ENCODE assay signal across 7 cellular contexts in the genomic region with DNA sequence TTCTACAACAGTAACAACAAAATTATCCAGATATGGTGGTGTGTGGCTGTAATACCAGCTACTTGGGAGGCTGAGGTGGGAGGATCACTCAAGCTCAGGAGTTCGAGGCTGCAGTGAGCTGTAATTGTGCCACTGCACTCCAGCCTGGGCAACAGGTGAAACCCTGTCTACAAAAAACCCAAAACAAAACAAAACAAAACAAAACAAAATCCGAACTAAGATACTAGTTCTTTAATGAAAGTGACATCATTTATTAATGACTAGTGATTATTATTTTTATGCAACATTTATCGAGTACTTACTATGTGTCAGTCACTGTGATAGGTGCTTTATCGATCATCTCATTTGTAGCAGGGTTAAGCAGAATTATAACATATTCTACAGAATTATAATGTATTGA.
"Had no signal": no experiment of that assay in that cellular context is flagged by ENCODE, and none has a peak within 500 bp of the region (broad histone marks: within the 10 kb centered on the region; RNA-seq: fewer than 3 reads in every experiment).

No MANE protein-coding gene starts in this region.

- DNase-seq: IMR-90, KBM-7, KG1 had no signal

- H3K4me3 ChIP-seq: K562 had no signal

- H3K4me2 ChIP-seq: KMS-11 had no signal

- FAIRE-seq: HTR-8/SVneo, K562 had no signal

- ATAC-seq: K562 had no signal

- H3K9ac ChIP-seq: KMS-11 had no signal

- H3K27ac ChIP-seq: HL-60, KMS-11 had no signal
